In genomic region chr1:46036894-46037596, GRCh38 we compare ENCODE assay signal across 8 cellular contexts.
DNase-seq lines count a peak whose midpoint lies in the region; ATAC-seq and TF ChIP-seq lines count a peak whose summit lies in the region.

No MANE protein-coding gene starts in this region.

- POLR2A ChIA-PET in MCF 10A (lab: Yijun Ruan, JAX): interaction anchor here (0.6 to 3.6 kb wide), 5 partner anchors 95 to 210 kb away, joined by 3 to 17 read pairs (median 5); partner anchors contain the start of gene PIK3R3

- no peaks in the 10 kb centered on the region for H3K27me3 ChIP-seq in WERI-Rb-1 (ENCODE audit: insufficient read depth, low read depth, severe bottlenecking)

- H3K9me3 Mint-ChIP-seq in MCF 10A (ENCODE audit: unreplicated experiment): no peaks in the 10 kb centered on the region
- H3K9me3 Mint-ChIP-seq in immature natural killer cell: no peaks in the 10 kb centered on the region

- no peaks in the 10 kb centered on the region for H3K9me3 ChIP-seq in WERI-Rb-1 (ENCODE audit: severe bottlenecking)

- no peak for ATAC-seq in GM19324 (IDR thresholded peaks at IDR 0.05; ENCODE audit: low FRiP score, unreplicated experiment)

- H3K36me3 Mint-ChIP-seq in MCF 10A (ENCODE audit: insufficient read depth, unreplicated experiment) (peaks cover 9% of the 10 kb centered on the region), immature natural killer cell (no peaks in the 10 kb centered on the region)

- no TSS peak for BruUV-seq in MCF 10A (replicated peaks; lab: Mats Ljungman, UMichigan)

- intact Hi-C loops in MCF 10A (cut with micrococcal nuclease): loop anchor here (1.0 kb wide), 3 partner anchors 95 to 186 kb away; partner anchors contain the start of gene PIK3R3

- H3K4me1 Mint-ChIP-seq in MCF 10A (ENCODE audit: insufficient read depth, unreplicated experiment) (no peaks in the 10 kb centered on the region), immature natural killer cell (no peaks in the 10 kb centered on the region)

- H3K27ac Mint-ChIP-seq in MCF 10A (ENCODE audit: low read depth, unreplicated experiment) (no peak overlapping the region), immature natural killer cell (no peak overlapping the region)

- H3K4me3 ChIP-seq in WERI-Rb-1 (ENCODE audit: low read depth, low read length): no peak overlapping the region

- H3K4me3 Mint-ChIP-seq in MCF 10A (ENCODE audit: unreplicated experiment) (no peak overlapping the region), immature natural killer cell (no peak overlapping the region)

- H3K27ac ChIP-seq in C4-2B (peak overlapping the region; percentile 8; the same call in 1 of the 2 replicates), WERI-Rb-1 (no peak overlapping the region)

- CTCF ChIA-PET in MCF 10A (lab: Yijun Ruan, JAX): interaction anchor here (0.5 to 10.0 kb wide), 34 partner anchors 10 to 343 kb away, joined by 3 to 202 read pairs (median 4); partner anchors contain the start of genes P3R3URF, PIK3R3 and TSPAN1

- DNase-seq in GOT3 (lab: John Stamatoyannopoulos, UW) (peak; percentile 55), NCI-H2196 (lab: John Stamatoyannopoulos, UW; ENCODE audit: unreplicated experiment) (peak; percentile 89), WERI-Rb-1 (peak; percentile 79), MCF 10A (ENCODE audit: unreplicated experiment) (peak; percentile 83), immature natural killer cell (peak; percentile 70 to 77 (median 70))
- DNase-seq in stimulated activated CD4-positive, alpha-beta T cell treated with anti-CD3 and anti-CD28 coated beads, Interleukin-15, amount 100 ng/mL, for 1 hour (ENCODE audit: low read depth in 1 of 2, low spot score in 1 of 2): peak; percentile 73 to 84

- TF ChIP-seq CTCF in C4-2B (conservative IDR thresholded peaks at IDR 0.05) (peak; percentile 98), WERI-Rb-1 (IDR thresholded peaks at IDR 0.05; ENCODE audit: low read depth, low read length) (peak; percentile 98), MCF 10A (IDR thresholded peaks at IDR 0.05; ENCODE audit: unreplicated experiment) (peak; percentile 97)

- no peaks in the 10 kb centered on the region for H3K27me3 Mint-ChIP-seq in MCF 10A (ENCODE audit: insufficient read depth, unreplicated experiment)
- no peaks in the 10 kb centered on the region for H3K27me3 Mint-ChIP-seq in immature natural killer cell (ENCODE audit: low read depth in 3 of 3)

- H3K36me3 ChIP-seq in WERI-Rb-1: peaks cover 38% of the 10 kb centered on the region
